ENCODE assay signal across 18 cellular contexts in genomic region chr14:50351016-50351415, GRCh38. TPM values are rescaled to one million over a fixed set of nuclear protein-coding genes. Genes with fewer than 3 reads are reported as not detected.
DNase-seq lines count a peak whose midpoint lies in the region; ATAC-seq lines count a peak whose summit lies in the region.
"Had no signal": no experiment of that assay in that cellular context is flagged by ENCODE, and none has a peak within 500 bp of the region (broad histone marks: within the 10 kb centered on the region; RNA-seq: fewer than 3 reads in every experiment).

No MANE protein-coding gene starts in this region.

- ATAC-seq in HG03175 (IDR thresholded peaks at IDR 0.05; ENCODE audit: unreplicated experiment), result no peak
- ATAC-seq: psoas muscle, Right ventricle myocardium inferior had no signal

- DNase-seq in GM03348 (ENCODE audit: low spot score) (peak; percentile 49), NCI-H226 (peak; percentile 28), dermis blood vessel endothelial cell (peak; percentile 74), renal cortical epithelial cell (ENCODE audit: low read depth) (peak; percentile 15), dedifferentiated amniotic fluid mesenchymal stem cell (ENCODE audit: extremely low spot score) (no peak)
- no peak for DNase-seq in NK-92 treated with Interleukin-12 subunit alpha and Interleukin-12 subunit beta, amount 100 ng/mL, for 24 hours (lab: John Stamatoyannopoulos, UW)
- DNase-seq: activated effector memory CD4-positive, alpha-beta T cell treated with Interleukin-2 at 50 U/mL for 16 hours; adrenal gland; C1 segment of cervical spinal cord; endodermal cell; GDM1; hypothalamus; kidney glomerular epithelial cell; NCI-H187; NCI-H510A treated with DMSO at 0.1 percent for 48 hours; psoas muscle had no signal

RNA-seq across cellular contexts. Expression of gene DMAC2L, which starts 38.9 kb away (rescaled TPM):
- 7.7 and 7.8 TPM in 2 replicates for total RNA-seq in dermis blood vessel endothelial cell
- total RNA-seq in renal cortical epithelial cell, result 6.1 and 10.6 TPM in 2 replicates

RNA-seq across cellular contexts. Expression of gene L2HGDH, which starts 39.0 kb away (rescaled TPM):
- 4.4 and 10.7 TPM in 2 replicates for total RNA-seq in dermis blood vessel endothelial cell
- total RNA-seq in renal cortical epithelial cell, result 7.3 and 13.6 TPM in 2 replicates

RNA-seq across cellular contexts. Expression of gene CDKL1, which starts 45.7 kb away (rescaled TPM):
- total RNA-seq in dermis blood vessel endothelial cell (15.0 and 43.6 TPM in 2 replicates), renal cortical epithelial cell (24.5 and 40.3 TPM in 2 replicates)

Comparison
In these comparisons a context has a peak if more than half of its experiments do, and no peak if none do; other contexts are left out.
1. DNase-seq: peak in GM03348 (single experiment), NCI-H226 (single experiment), dermis blood vessel endothelial cell (single experiment) and renal cortical epithelial cell (single experiment); none in dedifferentiated amniotic fluid mesenchymal stem cell (single experiment) and NK-92 treated with Interleukin-12 subunit alpha and Interleukin-12 subunit beta, amount 100 ng/mL, for 24 hours (single experiment).